ENCODE assay signal across 1 cellular context in the genomic region with DNA sequence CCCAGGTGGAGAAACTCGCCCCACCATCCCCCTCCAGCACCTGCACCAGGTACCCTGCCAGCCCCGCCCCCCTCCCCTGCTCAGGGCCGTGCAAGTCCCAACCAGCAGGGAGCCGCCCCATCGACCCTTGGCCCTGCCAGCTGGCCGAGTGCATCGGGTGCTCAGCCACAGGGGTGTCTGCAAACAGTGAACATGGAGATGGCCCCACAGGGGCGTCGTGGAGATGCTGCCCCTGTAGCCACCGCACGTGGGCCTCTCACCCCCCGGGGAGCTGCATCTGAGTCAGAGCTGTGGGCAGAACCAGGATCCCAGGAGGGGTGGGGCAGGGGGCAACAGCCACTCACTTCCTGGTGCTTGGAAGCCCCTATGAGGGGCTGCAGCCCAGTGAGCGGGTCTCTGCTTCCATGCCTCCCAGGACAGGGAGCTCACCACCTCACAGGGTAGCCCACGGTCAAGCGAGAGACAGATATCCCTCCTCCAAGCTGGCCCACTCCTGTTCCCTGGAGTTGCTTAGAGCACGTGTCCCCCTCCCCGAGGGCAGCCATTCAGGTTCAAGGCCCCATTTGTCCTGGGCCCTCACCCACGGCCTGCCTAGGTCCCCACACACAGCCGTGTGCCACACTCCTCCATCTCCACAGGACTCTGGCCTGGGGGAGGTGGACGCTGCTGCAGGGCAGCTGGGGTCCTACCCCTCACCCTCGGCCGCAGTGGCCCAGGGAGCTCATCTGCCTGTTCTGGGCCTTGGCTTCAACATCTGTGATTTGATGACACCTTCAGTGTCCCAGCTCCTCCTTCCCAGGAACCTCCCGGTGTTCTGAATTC.
TF ChIP-seq lines count a peak whose summit lies in the region.

No MANE protein-coding gene starts in this region.

TF ChIP-seq in HepG2, 621 proteins besides CTCF, POLR2A, EP300 and RAD21 (continued from another document and continues in another):
- TF ChIP-seq, protein P1, sequence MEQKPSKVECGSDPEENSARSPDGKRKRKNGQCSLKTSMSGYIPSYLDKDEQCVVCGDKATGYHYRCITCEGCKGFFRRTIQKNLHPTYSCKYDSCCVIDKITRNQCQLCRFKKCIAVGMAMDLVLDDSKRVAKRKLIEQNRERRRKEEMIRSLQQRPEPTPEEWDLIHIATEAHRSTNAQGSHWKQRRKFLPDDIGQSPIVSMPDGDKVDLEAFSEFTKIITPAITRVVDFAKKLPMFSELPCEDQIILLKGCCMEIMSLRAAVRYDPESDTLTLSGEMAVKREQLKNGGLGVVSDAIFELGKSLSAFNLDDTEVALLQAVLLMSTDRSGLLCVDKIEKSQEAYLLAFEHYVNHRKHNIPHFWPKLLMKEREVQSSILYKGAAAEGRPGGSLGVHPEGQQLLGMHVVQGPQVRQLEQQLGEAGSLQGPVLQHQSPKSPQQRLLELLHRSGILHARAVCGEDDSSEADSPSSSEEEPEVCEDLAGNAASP (CRISPR knock-in tag; IDR thresholded peaks at IDR 0.05; ENCODE audit: borderline replicate concordance), result no peak; the same call in 1 of the 2 replicates
- TF ChIP-seq, protein P2, sequence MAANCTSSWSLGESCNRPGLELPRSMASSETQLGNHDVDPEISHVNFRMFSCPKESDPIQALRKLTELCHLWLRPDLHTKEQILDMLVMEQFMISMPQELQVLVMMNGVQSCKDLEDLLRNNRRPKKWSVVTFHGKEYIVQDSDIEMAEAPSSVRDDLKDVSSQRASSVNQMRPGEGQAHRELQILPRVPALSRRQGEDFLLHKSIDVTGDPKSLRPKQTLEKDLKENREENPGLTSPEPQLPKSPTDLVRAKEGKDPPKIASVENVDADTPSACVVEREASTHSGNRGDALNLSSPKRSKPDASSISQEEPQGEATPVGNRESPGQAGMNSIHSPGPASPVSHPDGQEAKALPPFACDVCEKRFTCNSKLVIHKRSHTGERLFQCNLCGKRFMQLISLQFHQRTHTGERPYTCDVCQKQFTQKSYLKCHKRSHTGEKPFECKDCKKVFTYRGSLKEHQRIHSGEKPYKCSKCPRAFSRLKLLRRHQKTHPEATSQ (CRISPR knock-in tag; IDR thresholded peaks at IDR 0.05; ENCODE audit: borderline replicate concordance), result no peak
- no peak for TF ChIP-seq ZNF468 (CRISPR knock-in tag; IDR thresholded peaks at IDR 0.05)
- TF ChIP-seq, protein P3, sequence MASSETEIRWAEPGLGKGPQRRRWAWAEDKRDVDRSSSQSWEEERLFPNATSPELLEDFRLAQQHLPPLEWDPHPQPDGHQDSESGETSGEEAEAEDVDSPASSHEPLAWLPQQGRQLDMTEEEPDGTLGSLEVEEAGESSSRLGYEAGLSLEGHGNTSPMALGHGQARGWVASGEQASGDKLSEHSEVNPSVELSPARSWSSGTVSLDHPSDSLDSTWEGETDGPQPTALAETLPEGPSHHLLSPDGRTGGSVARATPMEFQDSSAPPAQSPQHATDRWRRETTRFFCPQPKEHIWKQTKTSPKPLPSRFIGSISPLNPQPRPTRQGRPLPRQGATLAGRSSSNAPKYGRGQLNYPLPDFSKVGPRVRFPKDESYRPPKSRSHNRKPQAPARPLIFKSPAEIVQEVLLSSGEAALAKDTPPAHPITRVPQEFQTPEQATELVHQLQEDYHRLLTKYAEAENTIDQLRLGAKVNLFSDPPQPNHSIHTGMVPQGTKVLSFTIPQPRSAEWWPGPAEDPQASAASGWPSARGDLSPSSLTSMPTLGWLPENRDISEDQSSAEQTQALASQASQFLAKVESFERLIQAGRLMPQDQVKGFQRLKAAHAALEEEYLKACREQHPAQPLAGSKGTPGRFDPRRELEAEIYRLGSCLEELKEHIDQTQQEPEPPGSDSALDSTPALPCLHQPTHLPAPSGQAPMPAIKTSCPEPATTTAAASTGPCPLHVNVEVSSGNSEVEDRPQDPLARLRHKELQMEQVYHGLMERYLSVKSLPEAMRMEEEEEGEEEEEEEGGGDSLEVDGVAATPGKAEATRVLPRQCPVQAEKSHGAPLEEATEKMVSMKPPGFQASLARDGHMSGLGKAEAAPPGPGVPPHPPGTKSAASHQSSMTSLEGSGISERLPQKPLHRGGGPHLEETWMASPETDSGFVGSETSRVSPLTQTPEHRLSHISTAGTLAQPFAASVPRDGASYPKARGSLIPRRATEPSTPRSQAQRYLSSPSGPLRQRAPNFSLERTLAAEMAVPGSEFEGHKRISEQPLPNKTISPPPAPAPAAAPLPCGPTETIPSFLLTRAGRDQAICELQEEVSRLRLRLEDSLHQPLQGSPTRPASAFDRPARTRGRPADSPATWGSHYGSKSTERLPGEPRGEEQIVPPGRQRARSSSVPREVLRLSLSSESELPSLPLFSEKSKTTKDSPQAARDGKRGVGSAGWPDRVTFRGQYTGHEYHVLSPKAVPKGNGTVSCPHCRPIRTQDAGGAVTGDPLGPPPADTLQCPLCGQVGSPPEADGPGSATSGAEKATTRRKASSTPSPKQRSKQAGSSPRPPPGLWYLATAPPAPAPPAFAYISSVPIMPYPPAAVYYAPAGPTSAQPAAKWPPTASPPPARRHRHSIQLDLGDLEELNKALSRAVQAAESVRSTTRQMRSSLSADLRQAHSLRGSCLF (CRISPR knock-in tag; IDR thresholded peaks at IDR 0.05; ENCODE audit: borderline replicate concordance), result no peak
- TF ChIP-seq MTA3 (CRISPR knock-in tag; IDR thresholded peaks at IDR 0.05), result no peak
- peak; percentile 54; the same call in 1 of the 2 replicates for TF ChIP-seq MYC (CRISPR knock-in tag; IDR thresholded peaks at IDR 0.05; ENCODE audit: borderline replicate concordance)
- TF ChIP-seq, protein P4, sequence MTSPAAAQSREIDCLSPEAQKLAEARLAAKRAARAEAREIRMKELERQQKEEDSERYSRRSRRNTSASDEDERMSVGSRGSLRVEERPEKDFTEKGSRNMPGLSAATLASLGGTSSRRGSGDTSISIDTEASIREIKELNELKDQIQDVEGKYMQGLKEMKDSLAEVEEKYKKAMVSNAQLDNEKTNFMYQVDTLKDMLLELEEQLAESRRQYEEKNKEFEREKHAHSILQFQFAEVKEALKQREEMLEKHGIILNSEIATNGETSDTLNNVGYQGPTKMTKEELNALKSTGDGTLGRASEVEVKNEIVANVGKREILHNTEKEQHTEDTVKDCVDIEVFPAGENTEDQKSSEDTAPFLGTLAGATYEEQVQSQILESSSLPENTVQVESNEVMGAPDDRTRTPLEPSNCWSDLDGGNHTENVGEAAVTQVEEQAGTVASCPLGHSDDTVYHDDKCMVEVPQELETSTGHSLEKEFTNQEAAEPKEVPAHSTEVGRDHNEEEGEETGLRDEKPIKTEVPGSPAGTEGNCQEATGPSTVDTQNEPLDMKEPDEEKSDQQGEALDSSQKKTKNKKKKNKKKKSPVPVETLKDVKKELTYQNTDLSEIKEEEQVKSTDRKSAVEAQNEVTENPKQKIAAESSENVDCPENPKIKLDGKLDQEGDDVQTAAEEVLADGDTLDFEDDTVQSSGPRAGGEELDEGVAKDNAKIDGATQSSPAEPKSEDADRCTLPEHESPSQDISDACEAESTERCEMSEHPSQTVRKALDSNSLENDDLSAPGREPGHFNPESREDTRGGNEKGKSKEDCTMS (CRISPR knock-in tag; conservative IDR thresholded peaks at IDR 0.05), result no peak
- TF ChIP-seq REL (CRISPR knock-in tag; conservative IDR thresholded peaks at IDR 0.05), result no peak
- no peak for TF ChIP-seq YY1 (IDR thresholded peaks at IDR 0.05; ENCODE audit: insufficient read depth, insufficient replicate concordance, low read depth, low read length)
- no peak for TF ChIP-seq ZNF644 (CRISPR knock-in tag; IDR thresholded peaks at IDR 0.05; ENCODE audit: low read depth)
- no peak for TF ChIP-seq ZNF260 (CRISPR knock-in tag; IDR thresholded peaks at IDR 0.05; ENCODE audit: borderline replicate concordance, low read depth)
- no peak for TF ChIP-seq TP53 (CRISPR knock-in tag; conservative IDR thresholded peaks at IDR 0.05)
- no peak for TF ChIP-seq CREB1 (IDR thresholded peaks at IDR 0.05)
- no peak for TF ChIP-seq CREB1 (CRISPR knock-in tag; IDR thresholded peaks at IDR 0.05)
- no peak for TF ChIP-seq POLR2AphosphoS2 (IDR thresholded peaks at IDR 0.05; ENCODE audit: low read depth, low read length)
- TF ChIP-seq ZNF614 (CRISPR knock-in tag; IDR thresholded peaks at IDR 0.05; ENCODE audit: borderline replicate concordance), result no peak
- TF ChIP-seq ZNF501 (CRISPR knock-in tag; IDR thresholded peaks at IDR 0.05), result peak; percentile 39; the same call in 1 of the 2 replicates
- peak; percentile 79 for TF ChIP-seq IKZF4 (CRISPR knock-in tag; IDR thresholded peaks at IDR 0.05; ENCODE audit: borderline replicate concordance, low read depth, not compliant biosample characterization)
- TF ChIP-seq, protein P5, sequence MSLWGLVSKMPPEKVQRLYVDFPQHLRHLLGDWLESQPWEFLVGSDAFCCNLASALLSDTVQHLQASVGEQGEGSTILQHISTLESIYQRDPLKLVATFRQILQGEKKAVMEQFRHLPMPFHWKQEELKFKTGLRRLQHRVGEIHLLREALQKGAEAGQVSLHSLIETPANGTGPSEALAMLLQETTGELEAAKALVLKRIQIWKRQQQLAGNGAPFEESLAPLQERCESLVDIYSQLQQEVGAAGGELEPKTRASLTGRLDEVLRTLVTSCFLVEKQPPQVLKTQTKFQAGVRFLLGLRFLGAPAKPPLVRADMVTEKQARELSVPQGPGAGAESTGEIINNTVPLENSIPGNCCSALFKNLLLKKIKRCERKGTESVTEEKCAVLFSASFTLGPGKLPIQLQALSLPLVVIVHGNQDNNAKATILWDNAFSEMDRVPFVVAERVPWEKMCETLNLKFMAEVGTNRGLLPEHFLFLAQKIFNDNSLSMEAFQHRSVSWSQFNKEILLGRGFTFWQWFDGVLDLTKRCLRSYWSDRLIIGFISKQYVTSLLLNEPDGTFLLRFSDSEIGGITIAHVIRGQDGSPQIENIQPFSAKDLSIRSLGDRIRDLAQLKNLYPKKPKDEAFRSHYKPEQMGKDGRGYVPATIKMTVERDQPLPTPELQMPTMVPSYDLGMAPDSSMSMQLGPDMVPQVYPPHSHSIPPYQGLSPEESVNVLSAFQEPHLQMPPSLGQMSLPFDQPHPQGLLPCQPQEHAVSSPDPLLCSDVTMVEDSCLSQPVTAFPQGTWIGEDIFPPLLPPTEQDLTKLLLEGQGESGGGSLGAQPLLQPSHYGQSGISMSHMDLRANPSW (CRISPR knock-in tag; IDR thresholded peaks at IDR 0.05; ENCODE audit: borderline replicate concordance), result no peak
- TF ChIP-seq, protein P6, sequence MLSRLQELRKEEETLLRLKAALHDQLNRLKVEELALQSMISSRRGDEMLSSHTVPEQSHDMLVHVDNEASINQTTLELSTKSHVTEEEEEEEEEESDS (CRISPR knock-in tag; IDR thresholded peaks at IDR 0.05; ENCODE audit: borderline replicate concordance), result no peak
- no peak; the same call in 1 of the 2 replicates for TF ChIP-seq MEIS1 (CRISPR knock-in tag; IDR thresholded peaks at IDR 0.05; ENCODE audit: borderline replicate concordance)
- TF ChIP-seq BHLHE40 (IDR thresholded peaks at IDR 0.05; ENCODE audit: low read length), result peak; percentile 66
- TF ChIP-seq POLR2AphosphoS5 (IDR thresholded peaks at IDR 0.05; ENCODE audit: low read depth, low read length), result no peak
- TF ChIP-seq, protein P7, sequence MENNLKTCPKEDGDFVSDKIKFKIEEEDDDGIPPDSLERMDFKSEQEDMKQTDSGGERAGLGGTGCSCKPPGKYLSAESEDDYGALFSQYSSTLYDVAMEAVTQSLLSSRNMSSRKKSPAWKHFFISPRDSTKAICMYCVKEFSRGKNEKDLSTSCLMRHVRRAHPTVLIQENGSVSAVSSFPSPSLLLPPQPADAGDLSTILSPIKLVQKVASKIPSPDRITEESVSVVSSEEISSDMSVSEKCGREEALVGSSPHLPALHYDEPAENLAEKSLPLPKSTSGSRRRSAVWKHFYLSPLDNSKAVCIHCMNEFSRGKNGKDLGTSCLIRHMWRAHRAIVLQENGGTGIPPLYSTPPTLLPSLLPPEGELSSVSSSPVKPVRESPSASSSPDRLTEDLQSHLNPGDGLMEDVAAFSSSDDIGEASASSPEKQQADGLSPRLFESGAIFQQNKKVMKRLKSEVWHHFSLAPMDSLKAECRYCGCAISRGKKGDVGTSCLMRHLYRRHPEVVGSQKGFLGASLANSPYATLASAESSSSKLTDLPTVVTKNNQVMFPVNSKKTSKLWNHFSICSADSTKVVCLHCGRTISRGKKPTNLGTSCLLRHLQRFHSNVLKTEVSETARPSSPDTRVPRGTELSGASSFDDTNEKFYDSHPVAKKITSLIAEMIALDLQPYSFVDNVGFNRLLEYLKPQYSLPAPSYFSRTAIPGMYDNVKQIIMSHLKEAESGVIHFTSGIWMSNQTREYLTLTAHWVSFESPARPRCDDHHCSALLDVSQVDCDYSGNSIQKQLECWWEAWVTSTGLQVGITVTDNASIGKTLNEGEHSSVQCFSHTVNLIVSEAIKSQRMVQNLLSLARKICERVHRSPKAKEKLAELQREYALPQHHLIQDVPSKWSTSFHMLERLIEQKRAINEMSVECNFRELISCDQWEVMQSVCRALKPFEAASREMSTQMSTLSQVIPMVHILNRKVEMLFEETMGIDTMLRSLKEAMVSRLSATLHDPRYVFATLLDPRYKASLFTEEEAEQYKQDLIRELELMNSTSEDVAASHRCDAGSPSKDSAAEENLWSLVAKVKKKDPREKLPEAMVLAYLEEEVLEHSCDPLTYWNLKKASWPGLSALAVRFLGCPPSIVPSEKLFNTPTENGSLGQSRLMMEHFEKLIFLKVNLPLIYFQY (CRISPR knock-in tag; IDR thresholded peaks at IDR 0.05; ENCODE audit: borderline replicate concordance), result no peak
- TF ChIP-seq, protein P8, sequence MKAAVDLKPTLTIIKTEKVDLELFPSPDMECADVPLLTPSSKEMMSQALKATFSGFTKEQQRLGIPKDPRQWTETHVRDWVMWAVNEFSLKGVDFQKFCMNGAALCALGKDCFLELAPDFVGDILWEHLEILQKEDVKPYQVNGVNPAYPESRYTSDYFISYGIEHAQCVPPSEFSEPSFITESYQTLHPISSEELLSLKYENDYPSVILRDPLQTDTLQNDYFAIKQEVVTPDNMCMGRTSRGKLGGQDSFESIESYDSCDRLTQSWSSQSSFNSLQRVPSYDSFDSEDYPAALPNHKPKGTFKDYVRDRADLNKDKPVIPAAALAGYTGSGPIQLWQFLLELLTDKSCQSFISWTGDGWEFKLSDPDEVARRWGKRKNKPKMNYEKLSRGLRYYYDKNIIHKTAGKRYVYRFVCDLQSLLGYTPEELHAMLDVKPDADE (CRISPR knock-in tag; IDR thresholded peaks at IDR 0.05), result no peak
- peak; percentile 56; the same call in 1 of the 2 replicates for TF ChIP-seq ZNF724P (CRISPR knock-in tag; IDR thresholded peaks at IDR 0.05; ENCODE audit: borderline replicate concordance)
- no peak for TF ChIP-seq ATRX (CRISPR knock-in tag; IDR thresholded peaks at IDR 0.05; ENCODE audit: borderline replicate concordance)
- no peak; the same call in 1 of the 2 replicates for TF ChIP-seq BRD4 (CRISPR knock-in tag; IDR thresholded peaks at IDR 0.05)
- TF ChIP-seq HIVEP1 (CRISPR knock-in tag; IDR thresholded peaks at IDR 0.05), result 0 out of 2 replicates have a peak, but pooled peaks have one; percentile 5
- TF ChIP-seq RFXAP (CRISPR knock-in tag; IDR thresholded peaks at IDR 0.05; ENCODE audit: borderline replicate concordance), result no peak
- TF ChIP-seq ZNF251 (CRISPR knock-in tag; IDR thresholded peaks at IDR 0.05), result no peak
- TF ChIP-seq FLYWCH1 (CRISPR knock-in tag; IDR thresholded peaks at IDR 0.05), result no peak
